In genomic region chr6:148523051-148523450, GRCh38 we compare ENCODE assay signal across 17 cellular contexts.
DNase-seq lines count a peak whose midpoint lies in the region; ATAC-seq and TF ChIP-seq lines count a peak whose summit lies in the region.
"Had no signal": no experiment of that assay in that cellular context is flagged by ENCODE, and none has a peak within 500 bp of the region (broad histone marks: within the 10 kb centered on the region; RNA-seq: fewer than 3 reads in every experiment).

No MANE protein-coding gene starts in this region.

- no peaks in the 10 kb centered on the region for H3K9me3 ChIP-seq in skeletal muscle satellite cell (replicated peaks; ENCODE audit: low read length)
- H3K9me3 ChIP-seq in CD4-positive, alpha-beta memory T cell (ENCODE audit: control insufficient read depth in 1 of 2, low read length in 2 of 2) = no peaks in the 10 kb centered on the region
- H3K9me3 ChIP-seq: psoas muscle, tibial nerve had no signal

- peak overlapping the region; percentile 8 for H3K4me2 ChIP-seq in skeletal muscle satellite cell (ENCODE audit: low read length)

- ATAC-seq in GM18519 (IDR thresholded peaks at IDR 0.05; ENCODE audit: low FRiP score, unreplicated experiment) = no peak
- ATAC-seq: activated CD4-positive, alpha-beta T cell treated with anti-CD3 and anti-CD28 coated beads for 36 hours; psoas muscle had no signal

- peaks cover 16% of the 10 kb centered on the region for H3K36me3 ChIP-seq in skeletal muscle satellite cell (ENCODE audit: insufficient read depth, low read length)
- no peaks in the 10 kb centered on the region for H3K36me3 ChIP-seq in CD4-positive, alpha-beta memory T cell (ENCODE audit: insufficient read depth, low read length)

- POLR2A ChIA-PET in CD4-positive, alpha-beta memory T cell (lab: Charles Lee; ENCODE audit: partially characterized antibody) = no interaction called here

- H3K4me3 ChIP-seq in fibroblast of pulmonary artery (replicated peaks; ENCODE audit: low read depth, low read length) (no peak overlapping the region), skeletal muscle satellite cell (ENCODE audit: low read length) (no peak overlapping the region), lower leg skin (ENCODE audit: low read depth, poor library complexity, severe bottlenecking) (no peak overlapping the region)
- no peak overlapping the region for H3K4me3 ChIP-seq in CD4-positive, alpha-beta memory T cell (ENCODE audit: low read length in 2 of 2)
- H3K4me3 ChIP-seq: psoas muscle, tibial nerve had no signal

- peaks cover 63% of the 10 kb centered on the region for H3K4me1 ChIP-seq in skeletal muscle satellite cell (ENCODE audit: control insufficient read depth, insufficient read depth, low read length)
- H3K4me1 ChIP-seq in CD4-positive, alpha-beta memory T cell (ENCODE audit: insufficient read depth, low read length) = no peaks in the 10 kb centered on the region
- H3K4me1 ChIP-seq: psoas muscle had no signal

- no peak overlapping the region for H3K4me3 Mint-ChIP-seq in CD4-positive, alpha-beta memory T cell
- H3K4me3 Mint-ChIP-seq: activated CD4-positive, alpha-beta T cell treated with anti-CD3 and anti-CD28 coated beads for 36 hours; activated T-cell treated with anti-CD3 and anti-CD28 coated beads, Interleukin-2, amount 50 U/mL, for 24 hours had no signal

- H3K27ac ChIP-seq in CD4-positive, alpha-beta memory T cell (ENCODE audit: low read depth, low read length) = no peak overlapping the region
- H3K27ac ChIP-seq: C4-2B, psoas muscle had no signal

- H3K9me3 Mint-ChIP-seq in CD4-positive, alpha-beta memory T cell = no peaks in the 10 kb centered on the region
- H3K9me3 Mint-ChIP-seq: activated T-cell treated with anti-CD3 and anti-CD28 coated beads, Interleukin-2, amount 50 U/mL, for 24 hours had no signal

- H3K27me3 ChIP-seq in skeletal muscle satellite cell (ENCODE audit: control insufficient read depth, insufficient read depth, low read length) = no peaks in the 10 kb centered on the region
- H3K27me3 ChIP-seq in CD4-positive, alpha-beta memory T cell (ENCODE audit: insufficient read depth, low read length) = no peaks in the 10 kb centered on the region
- H3K27me3 ChIP-seq: tibial nerve had no signal

- intact Hi-C loops in lower leg skin (cut with DNase I; ENCODE audit: low total_unique reads) = no loop called here
- intact Hi-C loops in CD4-positive, alpha-beta memory T cell (cut with micrococcal nuclease) = no loop called here

- peaks cover 0 to 4% of the 10 kb centered on the region in 2 donors for H3K27me3 Mint-ChIP-seq in CD4-positive, alpha-beta memory T cell

- CTCF ChIA-PET in CD4-positive, alpha-beta memory T cell (lab: Charles Lee; ENCODE audit: partially characterized antibody) = interaction anchor here (0.6 kb wide), 1 partner anchor 278 kb away, joined by 3 read pairs; no protein-coding TSS in a partner anchor

- peak; percentile 91 for DNase-seq in HCEC 1CT
- DNase-seq in amniotic epithelial cell (ENCODE audit: low read depth) = peak; percentile 72
- peak; percentile 72 for DNase-seq in fibroblast of pulmonary artery (ENCODE audit: low read depth)
- DNase-seq in lower leg skin (ENCODE audit: low spot score in 2 of 2) = no peak
- DNase-seq in CD4-positive, alpha-beta memory T cell = no peak
- no peak for DNase-seq in NCI-H510A (lab: John Stamatoyannopoulos, UW)
- DNase-seq: activated CD4-positive, alpha-beta T cell treated with anti-CD3 and anti-CD28 coated beads for 36 hours; activated T-cell treated with anti-CD3 and anti-CD28 coated beads, Interleukin-2, amount 50 U/mL, for 24 hours; kidney glomerular epithelial cell; NK-92 treated with Interleukin-12 subunit alpha and Interleukin-12 subunit beta, amount 100 ng/mL, for 24 hours; psoas muscle; SHP77; T-helper 9 cell had no signal

- H3K4me1 Mint-ChIP-seq in CD4-positive, alpha-beta memory T cell = peaks cover 5 to 7% (median 6%) of the 10 kb centered on the region in 4 donors

- H3K27ac Mint-ChIP-seq in CD4-positive, alpha-beta memory T cell = no peak overlapping the region
- H3K27ac Mint-ChIP-seq: activated CD4-positive, alpha-beta T cell treated with anti-CD3 and anti-CD28 coated beads for 36 hours; activated T-cell treated with anti-CD3 and anti-CD28 coated beads, Interleukin-2, amount 50 U/mL, for 24 hours had no signal

- TF ChIP-seq POLR2A in lower leg skin (IDR thresholded peaks at IDR 0.05) = no peak

- H3K9ac ChIP-seq in skeletal muscle satellite cell (ENCODE audit: low read depth, low read length) = peak overlapping the region; percentile 73

- H3K36me3 Mint-ChIP-seq in CD4-positive, alpha-beta memory T cell = peaks cover 0 to 5% of the 10 kb centered on the region in 2 donors

- WGBS in lower leg skin, 2 donors = 80 to 82% methylated on average over 2 of the region's 2 CpGs

- TF ChIP-seq CTCF in fibroblast of pulmonary artery (IDR thresholded peaks at IDR 0.05; ENCODE audit: low read length, missing control alignments) = no peak
- no peak for TF ChIP-seq CTCF in lower leg skin (IDR thresholded peaks at IDR 0.05)

Comparison
In these comparisons a context has a peak if more than half of its experiments do, and no peak if none do; other contexts are left out.
1. DNase-seq: peak in HCEC 1CT (single experiment), amniotic epithelial cell (single experiment) and fibroblast of pulmonary artery (single experiment); none in lower leg skin (0 of 2), CD4-positive, alpha-beta memory T cell (0 of 5) and NCI-H510A (single experiment).